ENCODE assay signal across 20 cellular contexts in the genomic region with DNA sequence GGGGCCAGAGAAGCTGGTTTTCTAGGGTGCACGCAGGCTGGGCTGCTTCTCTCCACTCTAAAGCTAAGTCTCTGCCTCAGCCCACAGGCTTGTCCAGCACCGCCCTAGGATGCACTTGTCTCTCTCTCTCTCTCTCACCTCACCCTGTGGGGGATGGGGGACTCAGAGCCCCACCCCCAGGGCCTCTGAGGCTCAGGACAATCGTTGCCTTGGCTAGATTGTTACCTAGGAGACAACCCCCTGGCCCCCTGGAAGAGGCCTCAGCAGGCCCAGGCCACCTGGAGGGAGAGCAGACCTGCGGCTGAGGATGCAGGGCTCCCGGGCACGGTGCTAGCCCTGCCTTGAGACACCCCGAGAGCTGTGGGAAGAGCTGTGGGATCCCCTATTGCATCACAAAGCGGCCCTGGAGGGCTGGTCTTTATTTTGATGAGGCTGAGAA. TPM values are rescaled to one million over a fixed set of nuclear protein-coding genes. Genes with fewer than 3 reads are reported as not detected.
A peak's percentile ranks its signal among the peaks of the same experiment; 100 is the strongest.
DNase-seq lines count a peak whose midpoint lies in the region; ATAC-seq and TF ChIP-seq lines count a peak whose summit lies in the region.
"Had no signal": no experiment of that assay in that cellular context is flagged by ENCODE, and none has a peak within 500 bp of the region (broad histone marks: within the 10 kb centered on the region; RNA-seq: fewer than 3 reads in every experiment).

Gene ACTRT2, plus strand, starts transcription at position 235 of the 439 bp plus-strand sequence. CDS start 220 bp downstream, outside the sequence.

- H3K27me3 Mint-ChIP-seq in T-helper 17 cell = peaks cover 9% of the 10 kb centered on the region

- H3K4me1 Mint-ChIP-seq in T-helper 17 cell = no peaks in the 10 kb centered on the region

- no peaks in the 10 kb centered on the region for H3K36me3 Mint-ChIP-seq in T-helper 17 cell (ENCODE audit: low read depth)

- H3K23ac ChIP-seq in mesendoderm (ENCODE audit: low read length) = no peak within 1 kb of the TSS

- no peak within 1 kb of the TSS for H2BK15ac ChIP-seq in mesendoderm (replicated peaks; ENCODE audit: low read depth)

- H3K27ac ChIP-seq in WERI-Rb-1 (peak within 1 kb of the TSS; percentile 18; the same call in 1 of the 2 replicates), mesendoderm (ENCODE audit: low read depth, low read length) (no peak within 1 kb of the TSS), testis (no peak within 1 kb of the TSS)
- H3K27ac ChIP-seq: GM23248, PC-9 had no signal

- H3K4ac ChIP-seq in mesendoderm (ENCODE audit: low read depth, low read length) = no peak within 1 kb of the TSS

- H4K8ac ChIP-seq in mesendoderm (ENCODE audit: low read depth, low read length) = no peak within 1 kb of the TSS

- intact Hi-C loops in testis (cut with DNase I; ENCODE audit: low total_unique reads) = no loop called here

- H3K4me3 ChIP-seq in WERI-Rb-1 (ENCODE audit: low read depth, low read length) = no peak within 1 kb of the TSS
- H3K4me3 ChIP-seq in mesendoderm (ENCODE audit: low read length) = no peak within 1 kb of the TSS
- H3K4me3 ChIP-seq in testis = no peak within 1 kb of the TSS
- H3K4me3 ChIP-seq: GM23248, PC-9 had no signal

- H2BK5ac ChIP-seq in mesendoderm (ENCODE audit: low read length) = no peak within 1 kb of the TSS

- H3K9me3 ChIP-seq in WERI-Rb-1 (ENCODE audit: severe bottlenecking) (no peaks in the 10 kb centered on the region), testis (no peaks in the 10 kb centered on the region), T-helper 17 cell (ENCODE audit: control insufficient read depth, low read length, poor library complexity, severe bottlenecking) (no peaks in the 10 kb centered on the region)

- no peak within 1 kb of the TSS for H3K4me3 Mint-ChIP-seq in T-helper 17 cell
- H3K4me3 Mint-ChIP-seq: HFFc6 had no signal

- H3K18ac ChIP-seq in mesendoderm (ENCODE audit: low read length) = no peak within 1 kb of the TSS

- TF ChIP-seq CTCF in WERI-Rb-1 (IDR thresholded peaks at IDR 0.05; ENCODE audit: low read depth, low read length) = no peak
- TF ChIP-seq CTCF in testis (IDR thresholded peaks at IDR 0.05) = no peak

- H3K79me1 ChIP-seq in mesendoderm (ENCODE audit: low read length) = no peaks in the 10 kb centered on the region

- peak; percentile 28 for DNase-seq in activated effector memory CD4-positive, alpha-beta T cell treated with anti-CD3 and anti-CD28 coated beads, Interleukin-2, amount 50 U/mL, for 16 hours
- DNase-seq in activated effector memory CD4-positive, alpha-beta T cell treated with Interleukin-2 at 50 U/mL for 16 hours = no peak
- peak; percentile 58 for DNase-seq in WERI-Rb-1
- DNase-seq in mesendoderm = peak; percentile 46
- no peak for DNase-seq in testis
- DNase-seq in DMS114 treated with DMSO at 0.1 percent for 48 hours (lab: John Stamatoyannopoulos, UW; ENCODE audit: unreplicated experiment) = no peak
- no peak for DNase-seq in T-helper 17 cell
- DNase-seq: 8988T, GF-D8, GM23248, HFFc6, NCI-H1105 treated with DMSO at 0.1 percent for 48 hours, NCI-H187 treated with DMSO at 0.1 percent for 48 hours, NCI-H446 treated with DMSO at 0.1 percent for 48 hours, NCI-H774, PC-9 had no signal

- no peak within 1 kb of the TSS for H2AK5ac ChIP-seq in mesendoderm (ENCODE audit: low read length)

- H3K4me1 ChIP-seq in mesendoderm (ENCODE audit: control insufficient read depth, low read depth, low read length) (no peaks in the 10 kb centered on the region), testis (no peaks in the 10 kb centered on the region)

- H3K27ac Mint-ChIP-seq in T-helper 17 cell = no peak within 1 kb of the TSS
- H3K27ac Mint-ChIP-seq: HFFc6 had no signal

- no peak within 1 kb of the TSS for H3K9ac ChIP-seq in mesendoderm (ENCODE audit: low read length)
- H3K9ac ChIP-seq: GM23248 had no signal

- H3K56ac ChIP-seq in mesendoderm (ENCODE audit: low read length) = no peak within 1 kb of the TSS

- H3K27me3 ChIP-seq in WERI-Rb-1 (ENCODE audit: insufficient read depth, low read depth, severe bottlenecking) (no peaks in the 10 kb centered on the region), mesendoderm (ENCODE audit: insufficient read depth, low read length, poor library complexity) (no peaks in the 10 kb centered on the region), testis (no peaks in the 10 kb centered on the region)

- H4K5ac ChIP-seq in mesendoderm (ENCODE audit: low read length) = no peak within 1 kb of the TSS

- WGBS in mesendoderm (ENCODE audit: extremely low coverage, insufficient coverage, low lambda C conversion rate) = no CpG with 5 or more reads among the region's 8 CpGs
- 69 to 73% methylated on average over 5 to 8 of the region's 8 CpGs for WGBS in testis, 2 donors

- TF ChIP-seq POLR2A in testis (IDR thresholded peaks at IDR 0.05) = no peak

- H3K79me2 ChIP-seq in mesendoderm (ENCODE audit: control insufficient read depth, insufficient read depth, low read length) = no peaks in the 10 kb centered on the region

- no peak within 1 kb of the TSS for H3K4me2 ChIP-seq in mesendoderm (ENCODE audit: low read length)
- H3K4me2 ChIP-seq: PC-9 had no signal

- ATAC-seq in T-helper 17 cell (no peak), HG03139 (IDR thresholded peaks at IDR 0.05; ENCODE audit: unreplicated experiment) (no peak)

- H2BK120ac ChIP-seq in mesendoderm (ENCODE audit: low read depth, low read length) = no peak within 1 kb of the TSS

- no peaks in the 10 kb centered on the region for H3K36me3 ChIP-seq in WERI-Rb-1
- no peaks in the 10 kb centered on the region for H3K36me3 ChIP-seq in mesendoderm (ENCODE audit: control insufficient read depth, insufficient read depth, low read length)
- no peaks in the 10 kb centered on the region for H3K36me3 ChIP-seq in testis (ENCODE audit: low read depth, missing control alignments)

RNA-seq across cellular contexts. Expression of gene ACTRT2, which starts in this region (rescaled TPM):
- polyA plus RNA-seq in mesendoderm (2013, experiment 1 of 2) = not detected
- not detected for polyA plus RNA-seq in mesendoderm (2013, experiment 2 of 2)
- total RNA-seq in testis = 100 to 1,000 TPM in 1 of 2 donors, 10 to 100 TPM in 1; 64.2 to 143 TPM
- polyA plus RNA-seq in testis (ENCODE audit: insufficient read depth, low read depth, low replicate concordance) = 183 TPM
- not detected for total RNA-seq in T-helper 17 cell
- total RNA-seq: GM23248, HFFc6, HT1080, PC-9, SK-MEL-5 had no signal
- polyA plus RNA-seq: BJ, GM23248 had no signal

Comparison
In these comparisons a context has a peak if more than half of its experiments do, and no peak if none do; other contexts are left out.
1. RNA of gene ACTRT2 (total RNA-seq): 64.2 to 143 TPM in testis; not detected in T-helper 17 cell; every median in the first group is over 10 times any median in the second.
2. DNase-seq: peak in activated effector memory CD4-positive, alpha-beta T cell treated with anti-CD3 and anti-CD28 coated beads, Interleukin-2, amount 50 U/mL, for 16 hours (single experiment), WERI-Rb-1 (single experiment) and mesendoderm (single experiment); none in activated effector memory CD4-positive, alpha-beta T cell treated with Interleukin-2 at 50 U/mL for 16 hours (single experiment), testis (single experiment), DMS114 treated with DMSO at 0.1 percent for 48 hours (single experiment) and T-helper 17 cell (0 of 3).